In the genomic region with DNA sequence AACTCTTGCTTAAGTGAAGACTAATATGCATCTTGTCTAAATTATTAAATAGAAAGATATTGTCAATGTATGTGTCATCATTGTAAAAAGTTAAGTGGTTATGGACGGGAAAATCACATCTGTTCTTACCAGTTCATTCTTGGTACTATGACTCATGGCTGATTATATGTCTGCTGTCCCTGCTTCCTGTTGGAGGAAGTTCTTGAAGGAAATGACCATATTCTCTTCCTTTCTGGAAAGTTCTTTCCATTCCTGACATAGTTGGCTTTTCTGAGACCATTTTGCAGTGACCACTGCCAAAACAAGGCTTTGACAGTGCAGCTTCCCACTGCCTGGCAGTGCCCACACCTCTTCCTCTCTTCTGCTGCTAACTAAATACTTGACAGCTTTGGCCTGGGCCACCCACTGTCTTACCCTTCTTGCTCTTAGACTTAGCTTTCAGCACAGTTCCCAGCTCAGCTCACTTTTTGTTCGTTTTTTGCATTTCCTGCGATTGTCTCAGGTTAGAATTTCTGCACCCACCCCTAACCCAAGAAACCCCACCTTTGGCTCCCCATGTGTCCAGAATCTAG, we compare ENCODE assay signal across 11 cellular contexts. TPM values are rescaled to one million over a fixed set of nuclear protein-coding genes. Genes with fewer than 3 reads are reported as not detected.
DNase-seq lines count a peak whose midpoint lies in the region; ATAC-seq, FAIRE-seq and TF ChIP-seq lines count a peak whose summit lies in the region.
"Had no signal": no experiment of that assay in that cellular context is flagged by ENCODE, and none has a peak within 500 bp of the region (broad histone marks: within the 10 kb centered on the region; RNA-seq: fewer than 3 reads in every experiment).

No MANE protein-coding gene starts in this region.

- no peaks in the 10 kb centered on the region for H3K79me2 ChIP-seq in keratinocyte (ENCODE audit: control insufficient read depth, insufficient read depth, low read length)

- no peak overlapping the region for H3K9ac ChIP-seq in keratinocyte (ENCODE audit: control insufficient read depth, extremely low read depth, insufficient read depth, low read length)

- no peaks in the 10 kb centered on the region for H3K9me3 Mint-ChIP-seq in activated T-helper 17 cell treated with anti-CD3 and anti-CD28 coated beads, Interleukin-2, amount 50 U/mL, for 72 hours

- DNase-seq in A673 (ENCODE audit: low spot score): peak; percentile 83
- peak; percentile 83 for DNase-seq in keratinocyte (ENCODE audit: low read depth, low spot score)
- no peak for DNase-seq in GM10248 (ENCODE audit: extremely low spot score)
- no peak for DNase-seq in retina
- no peak for DNase-seq in NCI-H524 (lab: John Stamatoyannopoulos, UW)
- DNase-seq: left cardiac atrium, T-helper 2 cell had no signal

- H3K4me2 ChIP-seq in keratinocyte (ENCODE audit: control insufficient read depth, extremely low read depth, insufficient read depth, low read depth, low read length): peak overlapping the region; percentile 0

- H3K36me3 ChIP-seq in A673 (ENCODE audit: insufficient read depth, low read length, poor library complexity, severe bottlenecking) (no peaks in the 10 kb centered on the region), keratinocyte (ENCODE audit: control insufficient read depth in 2 of 2, extremely low read depth in 1 of 2, insufficient read depth in 2 of 2, low read length in 2 of 2) (no peaks in the 10 kb centered on the region)

- H4K20me1 ChIP-seq in keratinocyte (ENCODE audit: control insufficient read depth, extremely low read depth, insufficient read depth, low read length): no peaks in the 10 kb centered on the region

- H3K9me1 ChIP-seq in keratinocyte (ENCODE audit: control insufficient read depth, extremely low read depth, insufficient read depth, low read length): no peaks in the 10 kb centered on the region

- no peak for TF ChIP-seq CTCF in A673 (conservative IDR thresholded peaks at IDR 0.05; ENCODE audit: low read depth, low read length)
- no peak for TF ChIP-seq CTCF in keratinocyte (optimal IDR thresholded peaks at IDR 0.05 in 1 of 3, IDR thresholded peaks at IDR 0.05 in 1 of 3, conservative IDR thresholded peaks at IDR 0.05 in 1 of 3; ENCODE audit: extremely low read depth in 1 of 3, insufficient read depth in 2 of 3, low read length in 3 of 3)
- TF ChIP-seq CTCF in GM10248 (IDR thresholded peaks at IDR 0.05; ENCODE audit: control extremely low read depth, extremely low read depth, low read depth, missing control alignments): no peak

- dilution Hi-C loops in keratinocyte (cut with MboI; ENCODE audit: extremely low pct_ligation_motif_present, low sequenced_read_pairs): no loop called here

- no peak overlapping the region for H3K4me3 Mint-ChIP-seq in activated T-helper 17 cell treated with anti-CD3 and anti-CD28 coated beads, Interleukin-2, amount 50 U/mL, for 72 hours

- H3K27ac Mint-ChIP-seq in activated T-helper 17 cell treated with anti-CD3 and anti-CD28 coated beads, Interleukin-2, amount 50 U/mL, for 72 hours: no peak overlapping the region

- H3K27me3 Mint-ChIP-seq in activated T-helper 17 cell treated with anti-CD3 and anti-CD28 coated beads, Interleukin-2, amount 50 U/mL, for 72 hours: peaks cover 11% of the 10 kb centered on the region

- peak; percentile 94 for FAIRE-seq in keratinocyte (lab: Jason Lieb, UNC)

- H3K4me1 Mint-ChIP-seq in activated T-helper 17 cell treated with anti-CD3 and anti-CD28 coated beads, Interleukin-2, amount 50 U/mL, for 72 hours: no peaks in the 10 kb centered on the region

- peaks cover 3% of the 10 kb centered on the region for H3K4me1 ChIP-seq in A673 (ENCODE audit: insufficient read depth, low read length, poor library complexity, severe bottlenecking)
- peaks cover 22% of the 10 kb centered on the region for H3K4me1 ChIP-seq in keratinocyte (ENCODE audit: control insufficient read depth, extremely low read depth, insufficient read depth, low read length)

- no peaks in the 10 kb centered on the region for H3K36me3 Mint-ChIP-seq in activated T-helper 17 cell treated with anti-CD3 and anti-CD28 coated beads, Interleukin-2, amount 50 U/mL, for 72 hours (ENCODE audit: low read depth)

- H3K9me3 ChIP-seq in A673 (ENCODE audit: low read depth, low read length, poor library complexity, severe bottlenecking) (peaks cover 5% of the 10 kb centered on the region), keratinocyte (ENCODE audit: control insufficient read depth, low read depth, low read length) (no peaks in the 10 kb centered on the region)

- intact Hi-C loops in A673 (cut with micrococcal nuclease; ENCODE audit: unreplicated experiment): loop anchor here (5.0 kb wide), 1 partner anchor 62 kb away; no protein-coding TSS in a partner anchor

- H3K27ac ChIP-seq in A673 (ENCODE audit: low read depth, low read length, poor library complexity, severe bottlenecking): peak overlapping the region; percentile 45
- peak overlapping the region; percentile 63 for H3K27ac ChIP-seq in keratinocyte (ENCODE audit: control insufficient read depth, insufficient read depth, low read length)

- H2AFZ ChIP-seq in keratinocyte (ENCODE audit: control insufficient read depth, low read length): peak overlapping the region; percentile 61

- ATAC-seq in HG03432 (IDR thresholded peaks at IDR 0.05; ENCODE audit: unreplicated experiment) (peak; percentile 53), HG03097 (IDR thresholded peaks at IDR 0.05; ENCODE audit: low FRiP score, unreplicated experiment) (no peak)
- ATAC-seq in activated T-helper 17 cell treated with anti-CD3 and anti-CD28 coated beads, Interleukin-2, amount 50 U/mL, for 72 hours (replicated peaks): peak; percentile 80

- H3K27me3 ChIP-seq in A673 (replicated peaks; ENCODE audit: insufficient read depth, low read depth, low read length, poor library complexity) (no peaks in the 10 kb centered on the region), keratinocyte (ENCODE audit: control insufficient read depth, extremely low read depth, insufficient read depth, low read length) (no peaks in the 10 kb centered on the region)

- BruUV-seq in A673 (replicated peaks; lab: Mats Ljungman, UMichigan): no TSS peak

- POLR2A ChIA-PET in A673 (lab: Charles Lee; ENCODE audit: low non-redundant PET) (no interaction called here), GM10248 (lab: Yijun Ruan, JAX) (no interaction called here)

- no peak overlapping the region for H3K4me3 ChIP-seq in A673 (ENCODE audit: low read depth, low read length, poor library complexity, severe bottlenecking)
- no peak overlapping the region for H3K4me3 ChIP-seq in keratinocyte (ENCODE audit: control insufficient read depth in 2 of 3, extremely low read depth in 1 of 3, insufficient read depth in 2 of 3, low read depth in 1 of 3, low read length in 3 of 3)

- CTCF ChIA-PET in A673 (lab: Charles Lee) (no interaction called here), GM10248 (lab: Yijun Ruan, JAX) (no interaction called here)

RNA-seq across cellular contexts. Expression of gene CLDN24, which starts 13.2 kb away (rescaled TPM):
- not detected in 2 replicates for total RNA-seq in A673 (2021)
- total RNA-seq in activated T-helper 17 cell treated with anti-CD3 and anti-CD28 coated beads, Interleukin-2, amount 50 U/mL, for 72 hours: not detected
- not detected in 3 replicates for polyA plus RNA-seq in keratinocyte
- not detected for polyA plus RNA-seq in keratinocyte (2011; ENCODE audit: low read depth)
- not detected in 2 replicates for polyA plus RNA-seq in keratinocyte (2011; cell fraction: cytosol; rRNA removed)
- not detected in 2 replicates for polyA plus RNA-seq in keratinocyte (2011; cell fraction: nucleus; rRNA removed)
- polyA plus RNA-seq in keratinocyte (2012; ENCODE audit: low replicate concordance): not detected in 2 replicates
- not detected in 3 replicates for polyA minus RNA-seq in keratinocyte
- not detected for polyA minus RNA-seq in keratinocyte (2011; cell fraction: cytosol; rRNA and poly(A)+ RNA removed)
- polyA minus RNA-seq in keratinocyte (2011; cell fraction: nucleus; rRNA and poly(A)+ RNA removed): not detected in 2 replicates
- total RNA-seq: left cardiac atrium had no signal
- polyA plus RNA-seq: adipose tissue had no signal

RNA-seq across cellular contexts. Expression of gene CLDN22, which starts 15.4 kb away (rescaled TPM):
- not detected in 2 replicates for total RNA-seq in A673 (2021)
- not detected for total RNA-seq in activated T-helper 17 cell treated with anti-CD3 and anti-CD28 coated beads, Interleukin-2, amount 50 U/mL, for 72 hours
- 0.03 TPM in 1 of 3 replicates, not detected in the others for polyA plus RNA-seq in keratinocyte
- polyA plus RNA-seq in keratinocyte (2011; ENCODE audit: low read depth): not detected
- polyA plus RNA-seq in keratinocyte (2011; cell fraction: cytosol; rRNA removed): not detected in 2 replicates
- polyA plus RNA-seq in keratinocyte (2011; cell fraction: nucleus; rRNA removed): not detected in 2 replicates
- polyA plus RNA-seq in keratinocyte (2012; ENCODE audit: low replicate concordance): 0.06 and 0.17 TPM in 2 replicates
- polyA minus RNA-seq in keratinocyte: 0.13 TPM in 1 of 3 replicates, not detected in the others
- polyA minus RNA-seq in keratinocyte (2011; cell fraction: cytosol; rRNA and poly(A)+ RNA removed): not detected
- not detected in 2 replicates for polyA minus RNA-seq in keratinocyte (2011; cell fraction: nucleus; rRNA and poly(A)+ RNA removed)
- total RNA-seq: left cardiac atrium had no signal
- polyA plus RNA-seq: adipose tissue had no signal

Comparison
In these comparisons a context has a peak if more than half of its experiments do, and no peak if none do; other contexts are left out.
1. DNase-seq: peak in A673 (single experiment) and keratinocyte (single experiment); none in GM10248 (single experiment), retina (single experiment) and NCI-H524 (0 of 2).